Comparison of ENCODE assay signal across 1 cellular context in the genomic region with DNA sequence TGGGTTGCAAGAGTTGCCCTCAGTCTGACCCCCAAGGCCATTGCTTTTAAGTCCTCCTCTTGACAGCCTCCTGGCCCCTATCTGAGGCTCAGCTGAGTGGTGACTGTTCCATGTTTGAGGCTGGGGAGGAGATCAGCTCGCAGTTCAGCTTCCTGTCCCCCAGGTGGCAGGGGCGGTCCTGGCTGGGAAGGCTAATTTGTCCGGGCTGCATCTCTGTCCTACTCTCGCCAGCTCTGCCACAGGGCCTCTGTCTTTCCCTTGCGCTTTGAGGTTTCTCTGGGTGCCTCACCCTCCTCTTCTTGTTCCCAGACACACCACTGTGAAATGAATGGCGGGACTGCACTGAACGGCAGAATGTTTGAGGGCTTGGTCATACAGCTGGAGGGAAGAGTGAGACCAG.
TF ChIP-seq lines count a peak whose summit lies in the region.

No MANE protein-coding gene starts in this region.

TF ChIP-seq in HEK293, 187 proteins besides CTCF, POLR2A, EP300 and RAD21 (continued from another document):
- TF ChIP-seq, protein P1, sequence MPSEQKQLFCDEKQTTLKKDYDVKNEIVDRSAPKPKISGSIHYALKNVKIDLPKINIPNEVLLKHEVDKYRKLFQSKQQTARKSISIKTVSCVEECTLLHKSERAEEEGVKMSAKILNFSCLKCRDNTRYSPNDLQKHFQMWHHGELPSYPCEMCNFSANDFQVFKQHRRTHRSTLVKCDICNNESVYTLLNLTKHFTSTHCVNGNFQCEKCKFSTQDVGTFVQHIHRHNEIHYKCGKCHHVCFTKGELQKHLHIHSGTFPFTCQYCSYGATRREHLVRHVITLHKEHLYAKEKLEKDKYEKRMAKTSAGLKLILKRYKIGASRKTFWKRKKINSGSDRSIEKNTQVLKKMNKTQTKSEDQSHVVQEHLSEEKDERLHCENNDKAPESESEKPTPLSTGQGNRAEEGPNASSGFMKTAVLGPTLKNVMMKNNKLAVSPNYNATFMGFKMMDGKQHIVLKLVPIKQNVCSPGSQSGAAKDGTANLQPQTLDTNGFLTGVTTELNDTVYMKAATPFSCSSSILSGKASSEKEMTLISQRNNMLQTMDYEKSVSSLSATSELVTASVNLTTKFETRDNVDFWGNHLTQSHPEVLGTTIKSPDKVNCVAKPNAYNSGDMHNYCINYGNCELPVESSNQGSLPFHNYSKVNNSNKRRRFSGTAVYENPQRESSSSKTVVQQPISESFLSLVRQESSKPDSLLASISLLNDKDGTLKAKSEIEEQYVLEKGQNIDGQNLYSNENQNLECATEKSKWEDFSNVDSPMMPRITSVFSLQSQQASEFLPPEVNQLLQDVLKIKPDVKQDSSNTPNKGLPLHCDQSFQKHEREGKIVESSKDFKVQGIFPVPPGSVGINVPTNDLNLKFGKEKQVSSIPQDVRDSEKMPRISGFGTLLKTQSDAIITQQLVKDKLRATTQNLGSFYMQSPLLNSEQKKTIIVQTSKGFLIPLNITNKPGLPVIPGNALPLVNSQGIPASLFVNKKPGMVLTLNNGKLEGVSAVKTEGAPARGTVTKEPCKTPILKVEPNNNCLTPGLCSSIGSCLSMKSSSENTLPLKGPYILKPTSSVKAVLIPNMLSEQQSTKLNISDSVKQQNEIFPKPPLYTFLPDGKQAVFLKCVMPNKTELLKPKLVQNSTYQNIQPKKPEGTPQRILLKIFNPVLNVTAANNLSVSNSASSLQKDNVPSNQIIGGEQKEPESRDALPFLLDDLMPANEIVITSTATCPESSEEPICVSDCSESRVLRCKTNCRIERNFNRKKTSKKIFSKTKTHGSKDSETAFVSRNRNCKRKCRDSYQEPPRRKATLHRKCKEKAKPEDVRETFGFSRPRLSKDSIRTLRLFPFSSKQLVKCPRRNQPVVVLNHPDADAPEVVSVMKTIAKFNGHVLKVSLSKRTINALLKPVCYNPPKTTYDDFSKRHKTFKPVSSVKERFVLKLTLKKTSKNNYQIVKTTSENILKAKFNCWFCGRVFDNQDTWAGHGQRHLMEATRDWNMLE (tag by site-specific recombination; conservative IDR thresholded peaks at IDR 0.05; ENCODE audit: low read depth) = no peak
- TF ChIP-seq ZNF664 (tag by site-specific recombination; IDR thresholded peaks at IDR 0.05) (no peak), ZNF121 (tag by site-specific recombination; IDR thresholded peaks at IDR 0.05) (no peak), SCRT1 (tag by site-specific recombination; IDR thresholded peaks at IDR 0.05; ENCODE audit: borderline replicate concordance) (no peak)
